Comparison of ENCODE assay signal across 15 cellular contexts in the genomic region with DNA sequence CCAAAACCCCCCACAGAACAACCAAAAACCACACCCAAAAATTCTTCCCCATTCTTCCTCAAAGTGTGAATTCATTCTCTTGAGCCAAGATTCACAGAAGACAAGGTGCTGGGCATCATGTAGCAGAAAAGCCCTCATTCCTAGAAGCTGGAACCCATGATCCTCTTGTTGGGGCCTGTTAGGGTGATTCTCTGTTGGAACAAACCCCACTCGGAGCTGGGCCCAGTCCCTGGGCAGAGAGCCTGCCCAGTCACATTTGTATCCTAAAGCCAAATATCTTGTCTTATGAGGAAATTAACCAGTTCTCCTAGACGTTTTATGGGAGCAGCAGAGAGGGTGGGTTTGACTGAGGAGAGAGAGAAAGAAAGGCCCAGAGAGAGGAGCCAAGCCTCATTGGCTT. TPM values are rescaled to one million over a fixed set of nuclear protein-coding genes. Genes with fewer than 3 reads are reported as not detected.
DNase-seq lines count a peak whose midpoint lies in the region; ATAC-seq and TF ChIP-seq lines count a peak whose summit lies in the region.
"Had no signal": no experiment of that assay in that cellular context is flagged by ENCODE, and none has a peak within 500 bp of the region (broad histone marks: within the 10 kb centered on the region; RNA-seq: fewer than 3 reads in every experiment).

No MANE protein-coding gene starts in this region.

- no peaks in the 10 kb centered on the region for H3K9me2 ChIP-seq in PC-9 (ENCODE audit: insufficient read depth)

- H3K79me2 ChIP-seq in PC-9 (ENCODE audit: low read depth) = no peaks in the 10 kb centered on the region

- H4K20me1 ChIP-seq in PC-9 (ENCODE audit: insufficient read depth) = no peaks in the 10 kb centered on the region

- intact Hi-C loops in CD14-positive monocyte (cut with micrococcal nuclease) (loop anchor here in 1 of 2 donors (10.0 kb wide), 1 partner anchor 730 kb away; the partner anchor contains the start of gene PHLPP1), PC-9 (cut with micrococcal nuclease; ENCODE audit: unreplicated experiment) (no loop called here), esophagus squamous epithelium (cut with DNase I) (no loop called here), sigmoid colon (cut with DNase I) (loop anchor here (10.0 kb wide), 1 partner anchor 310 kb away; no protein-coding TSS in a partner anchor), natural killer cell (cut with micrococcal nuclease) (no loop called here)

- H3K27ac Mint-ChIP-seq in CD14-positive monocyte (peak overlapping the region; percentile 96 to 98 (median 97)), natural killer cell (no peak overlapping the region)
- H3K27ac Mint-ChIP-seq: activated CD8-positive, alpha-beta memory T cell treated with anti-CD3 and anti-CD28 coated beads, Interleukin-2, amount 10 ng/mL, durations not matched to agents 7 days and 5 days had no signal

- H3K27me3 Mint-ChIP-seq in CD14-positive monocyte (ENCODE audit: low read depth in 3 of 3) = peaks cover 0 to 2% (median 0%) of the 10 kb centered on the region in 3 donors
- H3K27me3 Mint-ChIP-seq in natural killer cell (ENCODE audit: low read depth in 2 of 2) = peaks cover 6 to 7% of the 10 kb centered on the region in 2 donors

- H3K4me1 Mint-ChIP-seq in CD14-positive monocyte (peaks cover 36% of the 10 kb centered on the region), natural killer cell (no peaks in the 10 kb centered on the region)
- H3K4me1 Mint-ChIP-seq: activated CD8-positive, alpha-beta memory T cell treated with anti-CD3 and anti-CD28 coated beads, Interleukin-2, amount 10 ng/mL, durations not matched to agents 7 days and 5 days had no signal

- CTCF ChIA-PET in PC-9 (lab: Charles Lee) = no interaction called here

- TF ChIP-seq EP300 in sigmoid colon (IDR thresholded peaks at IDR 0.05) = peak in 1 of 4 donors; percentile 27

- POLR2A ChIA-PET in PC-9 (lab: Charles Lee; ENCODE audit: unreplicated experiment) = interaction anchor here (0.5 kb wide), 1 partner anchor 464 kb away, joined by 4 read pairs; no protein-coding TSS in a partner anchor

- 32 to 44% methylated on average over 1 to 2 of the region's 2 CpGs for WGBS in esophagus squamous epithelium, 2 donors
- 72 to 81% methylated on average over 2 of the region's 2 CpGs for WGBS in sigmoid colon, 2 donors

- peak overlapping the region in 1 of 2 donors; percentile 30 for H3K4me3 Mint-ChIP-seq in CD14-positive monocyte
- no peak overlapping the region for H3K4me3 Mint-ChIP-seq in natural killer cell
- H3K4me3 Mint-ChIP-seq: activated CD8-positive, alpha-beta memory T cell treated with anti-CD3 and anti-CD28 coated beads, Interleukin-2, amount 10 ng/mL, durations not matched to agents 7 days and 5 days had no signal

- ATAC-seq in HG03432 (IDR thresholded peaks at IDR 0.05; ENCODE audit: unreplicated experiment) (no peak), natural killer cell (no peak)
- ATAC-seq: activated CD8-positive, alpha-beta memory T cell treated with anti-CD3 and anti-CD28 coated beads, Interleukin-2, amount 10 ng/mL, durations not matched to agents 7 days and 5 days had no signal

- H3K27me3 ChIP-seq in PC-9 (ENCODE audit: insufficient read depth, low read depth) (no peaks in the 10 kb centered on the region), esophagus squamous epithelium (no peaks in the 10 kb centered on the region), sigmoid colon (no peaks in the 10 kb centered on the region)
- H3K27me3 ChIP-seq: SJSA1 had no signal

- no TSS peak for BruUV-seq in PC-9 (replicated peaks; lab: Mats Ljungman, UMichigan)

- H3K36me3 ChIP-seq in PC-9 (ENCODE audit: low read depth) = no peaks in the 10 kb centered on the region
- no peaks in the 10 kb centered on the region for H3K36me3 ChIP-seq in esophagus squamous epithelium
- H3K36me3 ChIP-seq in sigmoid colon = no peaks in the 10 kb centered on the region
- H3K36me3 ChIP-seq: SJSA1 had no signal

- H3K4me2 ChIP-seq in PC-9 = no peak overlapping the region

- H3F3A ChIP-seq in PC-9 (ENCODE audit: insufficient read depth, low read depth) = peaks cover 4% of the 10 kb centered on the region; the same call in 1 of the 2 replicates

- H3K4me1 ChIP-seq in PC-9 (replicated peaks; ENCODE audit: insufficient read depth) (peaks cover 21% of the 10 kb centered on the region), esophagus squamous epithelium (peaks cover 0 to 53% (median 10%) of the 10 kb centered on the region in 3 donors), sigmoid colon (peaks cover 0 to 44% (median 35%) of the 10 kb centered on the region in 4 donors)
- H3K4me1 ChIP-seq: SJSA1 had no signal

- H2AFZ ChIP-seq in PC-9 = no peak overlapping the region

- H3K9me3 Mint-ChIP-seq in CD14-positive monocyte = no peaks in the 10 kb centered on the region
- H3K9me3 Mint-ChIP-seq in natural killer cell = no peaks in the 10 kb centered on the region

- H3K27ac ChIP-seq in PC-9 (peak overlapping the region; percentile 74), esophagus squamous epithelium (peak overlapping the region; percentile 82 to 95 (median 86)), sigmoid colon (peak overlapping the region; percentile 8 to 84 (median 66))
- H3K27ac ChIP-seq: SJSA1 had no signal

- H3K9me3 ChIP-seq in PC-9 (ENCODE audit: insufficient read depth, low read depth) (no peaks in the 10 kb centered on the region), esophagus squamous epithelium (no peaks in the 10 kb centered on the region), sigmoid colon (no peaks in the 10 kb centered on the region)
- H3K9me3 ChIP-seq: SJSA1 had no signal

- H3K36me3 Mint-ChIP-seq in CD14-positive monocyte (peaks cover 0 to 2% of the 10 kb centered on the region in 2 donors), natural killer cell (no peaks in the 10 kb centered on the region)
- H3K36me3 Mint-ChIP-seq: activated CD8-positive, alpha-beta memory T cell treated with anti-CD3 and anti-CD28 coated beads, Interleukin-2, amount 10 ng/mL, durations not matched to agents 7 days and 5 days had no signal

- H3K4me3 ChIP-seq in PC-9 (no peak overlapping the region), esophagus squamous epithelium (no peak overlapping the region), sigmoid colon (no peak overlapping the region)
- H3K4me3 ChIP-seq: SJSA1 had no signal

- no peak for TF ChIP-seq POLR2A in esophagus squamous epithelium (IDR thresholded peaks at IDR 0.05)
- TF ChIP-seq POLR2A in sigmoid colon (IDR thresholded peaks at IDR 0.05) = no peak

- DNase-seq in CD14-positive monocyte (ENCODE audit: low spot score) = no peak
- no peak for DNase-seq in PC-9
- DNase-seq in esophagus squamous epithelium (lab: John Stamatoyannopoulos, UW) = no peak
- DNase-seq in sigmoid colon = peak; percentile 79
- DNase-seq in superior temporal gyrus (ENCODE audit: extremely low spot score) = no peak
- no peak for DNase-seq in AG08395 (ENCODE audit: low spot score)
- DNase-seq in natural killer cell = no peak
- DNase-seq: activated CD4-positive, alpha-beta T cell treated with anti-CD3 and anti-CD28 coated beads for 1 hour; activated CD8-positive, alpha-beta memory T cell treated with anti-CD3 and anti-CD28 coated beads, Interleukin-2, amount 10 ng/mL, durations not matched to agents 7 days and 5 days; activated effector memory CD4-positive, alpha-beta T cell treated with anti-CD3 and anti-CD28 coated beads, Interleukin-2, amount 50 U/mL, for 16 hours; H7; NCI-H446 treated with DMSO at 0.1 percent for 48 hours had no signal

- TF ChIP-seq CTCF in CD14-positive monocyte (IDR thresholded peaks at IDR 0.05) (no peak), PC-9 (conservative IDR thresholded peaks at IDR 0.05) (no peak), esophagus squamous epithelium (IDR thresholded peaks at IDR 0.05) (no peak), sigmoid colon (IDR thresholded peaks at IDR 0.05) (no peak), natural killer cell (IDR thresholded peaks at IDR 0.05) (no peak)

RNA-seq across cellular contexts. Expression of gene VPS4B, which starts 22.8 kb away (rescaled TPM):
- polyA plus RNA-seq in CD14-positive monocyte (10 to 100 TPM; 26.7 to 48.8 TPM), sigmoid colon (10 to 100 TPM; 34.6 to 69.4 (median 44.4) TPM)
- total RNA-seq in PC-9 (2021) (52.4 and 59.7 TPM in 2 replicates), esophagus squamous epithelium (10 to 100 TPM; 68.5 to 92.1 (median 76.5) TPM), sigmoid colon (10 to 100 TPM; 31.4 to 41.0 (median 38.3) TPM), natural killer cell (100 to 1,000 TPM; 101 to 128 (median 107) TPM)

RNA-seq across cellular contexts. Expression of gene SERPINB5, which starts 31.7 kb away (rescaled TPM):
- polyA plus RNA-seq in CD14-positive monocyte (not detected), sigmoid colon (1 to 10 TPM; 1.2 to 2.9 (median 1.6) TPM)
- total RNA-seq in PC-9 (2021) (25.5 and 26.2 TPM in 2 replicates), esophagus squamous epithelium (100 to 1,000 TPM; 204 to 363 (median 268) TPM), sigmoid colon (not detected), natural killer cell (not detected)
- total RNA-seq: activated CD8-positive, alpha-beta memory T cell treated with anti-CD3 and anti-CD28 coated beads, Interleukin-2, amount 10 ng/mL, durations not matched to agents 7 days and 5 days; posterior vena cava; SJSA1 had no signal

Comparison
In these comparisons a context has a peak if more than half of its experiments do, and no peak if none do; other contexts are left out.
1. H3K27ac Mint-ChIP-seq: peak in CD14-positive monocyte (7 of 7); none in natural killer cell (0 of 2).
2. RNA of gene SERPINB5, which starts 31.7 kb away (total RNA-seq): 204 to 363 TPM in esophagus squamous epithelium and 25.5 to 26.2 TPM in PC-9; not detected in sigmoid colon and not detected in natural killer cell; every median in the first group is over 10 times any median in the second.
3. Peak in every context shown above with its lines, with median percentiles within 50 percentile points of each other: H3K27ac ChIP-seq.